Comparison of ENCODE assay signal across 8 cellular contexts in the genomic region with DNA sequence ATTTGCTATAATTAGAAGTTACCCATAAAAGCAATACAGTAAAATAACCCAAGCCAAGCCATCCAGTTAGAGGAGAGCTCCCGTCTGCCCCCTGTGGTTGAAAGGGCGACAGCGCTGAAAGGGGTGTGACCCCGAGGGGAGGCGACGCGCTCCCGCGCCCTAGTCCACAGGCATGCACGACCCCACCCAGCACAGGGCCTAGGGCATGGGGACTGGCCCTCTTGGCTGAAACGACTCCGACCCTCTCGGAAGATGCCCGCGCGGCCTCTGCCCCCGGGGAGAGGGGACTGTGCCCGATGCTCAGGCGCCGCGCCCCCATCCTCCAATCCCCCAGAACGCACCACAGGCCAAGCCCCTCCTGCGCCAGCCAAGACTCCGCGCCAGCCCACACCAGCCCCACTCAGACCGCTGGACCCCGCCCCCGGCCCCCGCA.
DNase-seq lines count a peak whose midpoint lies in the region; ATAC-seq and TF ChIP-seq lines count a peak whose summit lies in the region.

No MANE protein-coding gene starts in this region.

- H4K20me1 ChIP-seq in fibroblast of lung (ENCODE audit: control insufficient read depth, extremely low read depth, insufficient read depth, low read length) (no peaks in the 10 kb centered on the region), neural progenitor cell (ENCODE audit: low read depth) (peaks cover 7% of the 10 kb centered on the region)

- no peak for TF ChIP-seq EP300 in tibial nerve (IDR thresholded peaks at IDR 0.05)

- POLR2A ChIA-PET in activated CD4-positive, alpha-beta memory T cell treated with anti-CD3 and anti-CD28 coated beads, Interleukin-2, amount 10 ng/mL, durations not matched to agents 7 days and 5 days (lab: Charles Lee) = interaction anchor here (1.3 to 2.3 kb wide), 4 partner anchors 9 to 86 kb away, joined by 3 to 13 read pairs (median 8); a partner anchor contains a TSS

- no peaks in the 10 kb centered on the region for H3K4me1 ChIP-seq in fibroblast of lung (ENCODE audit: control insufficient read depth, extremely low read depth, insufficient read depth, low read length)
- no peaks in the 10 kb centered on the region for H3K4me1 ChIP-seq in neural progenitor cell
- H3K4me1 ChIP-seq in tibial nerve = peaks cover 0 to 37% (median 17%) of the 10 kb centered on the region in 4 donors

- H3K36me3 Mint-ChIP-seq in activated CD4-positive, alpha-beta memory T cell treated with anti-CD3 and anti-CD28 coated beads, Interleukin-2, amount 10 ng/mL, durations not matched to agents 7 days and 5 days (ENCODE audit: low read depth) = no peaks in the 10 kb centered on the region
- H3K36me3 Mint-ChIP-seq in neural progenitor cell = no peaks in the 10 kb centered on the region

- DNase-seq in AG20443 (ENCODE audit: low spot score) (peak; percentile 76), HPDE6-E6E7 (ENCODE audit: extremely low spot score) (peak; percentile 31), fibroblast of lung (ENCODE audit: low read depth in 2 of 2) (peak in 1 of 2 donors; percentile 21), neural progenitor cell (ENCODE audit: low spot score) (peak; percentile 75), tibial nerve (ENCODE audit: low spot score in 2 of 2) (no peak)
- DNase-seq in activated CD4-positive, alpha-beta memory T cell treated with anti-CD3 and anti-CD28 coated beads, Interleukin-2, amount 10 ng/mL, durations not matched to agents 7 days and 5 days = peak; percentile 70
- DNase-seq in effector CD8-positive, alpha-beta T cell (lab: John Stamatoyannopoulos, UW) = no peak

- no peaks in the 10 kb centered on the region for H3K79me2 ChIP-seq in fibroblast of lung (ENCODE audit: control insufficient read depth, insufficient read depth, low read length)
- no peaks in the 10 kb centered on the region for H3K79me2 ChIP-seq in neural progenitor cell (ENCODE audit: low read depth)

- H3K9me3 ChIP-seq in fibroblast of lung (ENCODE audit: control insufficient read depth, insufficient read depth, low read depth, low read length) (no peaks in the 10 kb centered on the region), neural progenitor cell (ENCODE audit: low read depth) (no peaks in the 10 kb centered on the region), tibial nerve (no peaks in the 10 kb centered on the region)

- peak; percentile 69 for ATAC-seq in GM19395 (IDR thresholded peaks at IDR 0.05; ENCODE audit: unreplicated experiment)

- H3K9me3 Mint-ChIP-seq in activated CD4-positive, alpha-beta memory T cell treated with anti-CD3 and anti-CD28 coated beads, Interleukin-2, amount 10 ng/mL, durations not matched to agents 7 days and 5 days = no peaks in the 10 kb centered on the region
- no peaks in the 10 kb centered on the region for H3K9me3 Mint-ChIP-seq in neural progenitor cell

- H3K4me3 ChIP-seq in fibroblast of lung (replicated peaks in 1 of 4; ENCODE audit: control extremely low read depth in 1 of 4, insufficient read depth in 1 of 4, low read depth in 3 of 4, low read length in 4 of 4) (peak overlapping the region; percentile 23 to 55 (median 38)), neural progenitor cell (peak overlapping the region; percentile 58), tibial nerve (peak overlapping the region; percentile 21 to 59 (median 53))

- no peak for TF ChIP-seq POLR2A in tibial nerve (IDR thresholded peaks at IDR 0.05)

- no peak overlapping the region for H3K27ac Mint-ChIP-seq in activated CD4-positive, alpha-beta memory T cell treated with anti-CD3 and anti-CD28 coated beads, Interleukin-2, amount 10 ng/mL, durations not matched to agents 7 days and 5 days
- H3K27ac Mint-ChIP-seq in neural progenitor cell = no peak overlapping the region

- H3K36me3 ChIP-seq in fibroblast of lung (ENCODE audit: control insufficient read depth, insufficient read depth, low read length) (no peaks in the 10 kb centered on the region), neural progenitor cell (no peaks in the 10 kb centered on the region), tibial nerve (peaks cover 0 to 41% (median 0%) of the 10 kb centered on the region in 3 donors)

- CTCF ChIA-PET in activated CD4-positive, alpha-beta memory T cell treated with anti-CD3 and anti-CD28 coated beads, Interleukin-2, amount 10 ng/mL, durations not matched to agents 7 days and 5 days (lab: Charles Lee) = interaction anchor here (0.6 to 1.9 kb wide), 27 partner anchors 9 to 411 kb away, joined by 3 to 12 read pairs (median 4); a partner anchor contains a TSS

- 1 to 3% methylated on average over 17 to 22 of the region's 29 CpGs for WGBS in tibial nerve, 2 donors

- H3K4me3 Mint-ChIP-seq in activated CD4-positive, alpha-beta memory T cell treated with anti-CD3 and anti-CD28 coated beads, Interleukin-2, amount 10 ng/mL, durations not matched to agents 7 days and 5 days = peak overlapping the region; percentile 70
- peak overlapping the region; percentile 77 for H3K4me3 Mint-ChIP-seq in neural progenitor cell

- H3K4me2 ChIP-seq in fibroblast of lung (ENCODE audit: extremely low read depth, insufficient read depth, low read length) (peak overlapping the region; percentile 85), neural progenitor cell (peak overlapping the region; percentile 87)

- H3F3A ChIP-seq in neural progenitor cell (ENCODE audit: low read depth) = peaks cover 22% of the 10 kb centered on the region

- H2AFZ ChIP-seq in fibroblast of lung (ENCODE audit: low read length) (peak overlapping the region; percentile 62), neural progenitor cell (replicated peaks) (no peak overlapping the region)

- H3K9ac ChIP-seq in fibroblast of lung (ENCODE audit: insufficient read depth, low read length) (peak overlapping the region; percentile 16), neural progenitor cell (no peak overlapping the region)

- TF ChIP-seq CTCF in fibroblast of lung (conservative IDR thresholded peaks at IDR 0.05 in 1 of 2, IDR thresholded peaks at IDR 0.05 in 1 of 2; ENCODE audit: low read depth in 1 of 2, low read length in 2 of 2) (peak; percentile 68 to 74), neural progenitor cell (IDR thresholded peaks at IDR 0.05) (peak; percentile 71), tibial nerve (IDR thresholded peaks at IDR 0.05) (peak; percentile 51 to 71 (median 63))

- no peaks in the 10 kb centered on the region for H3K27me3 Mint-ChIP-seq in activated CD4-positive, alpha-beta memory T cell treated with anti-CD3 and anti-CD28 coated beads, Interleukin-2, amount 10 ng/mL, durations not matched to agents 7 days and 5 days
- peaks cover 5% of the 10 kb centered on the region for H3K27me3 Mint-ChIP-seq in neural progenitor cell (ENCODE audit: insufficient read depth, low read depth)

- H3K4me1 Mint-ChIP-seq in activated CD4-positive, alpha-beta memory T cell treated with anti-CD3 and anti-CD28 coated beads, Interleukin-2, amount 10 ng/mL, durations not matched to agents 7 days and 5 days = peaks cover 12% of the 10 kb centered on the region
- peaks cover 6% of the 10 kb centered on the region for H3K4me1 Mint-ChIP-seq in neural progenitor cell

- H3K27ac ChIP-seq in fibroblast of lung (ENCODE audit: insufficient read depth, low read length) = no peak overlapping the region
- H3K27ac ChIP-seq in neural progenitor cell = no peak overlapping the region
- H3K27ac ChIP-seq in tibial nerve = peak overlapping the region; percentile 27 to 90 (median 59)

- no peaks in the 10 kb centered on the region for H3K27me3 ChIP-seq in fibroblast of lung (ENCODE audit: control insufficient read depth, insufficient read depth, low read length)
- no peaks in the 10 kb centered on the region for H3K27me3 ChIP-seq in neural progenitor cell
- H3K27me3 ChIP-seq in tibial nerve = no peaks in the 10 kb centered on the region

Comparison
In these comparisons a context has a peak if more than half of its experiments do, and no peak if none do; other contexts are left out.
1. DNase-seq: peak in AG20443 (single experiment), HPDE6-E6E7 (single experiment), activated CD4-positive, alpha-beta memory T cell treated with anti-CD3 and anti-CD28 coated beads, Interleukin-2, amount 10 ng/mL, durations not matched to agents 7 days and 5 days (single experiment) and neural progenitor cell (single experiment); none in tibial nerve (0 of 2) and effector CD8-positive, alpha-beta T cell (single experiment).
2. H3K27ac ChIP-seq: peak in tibial nerve (4 of 4); none in fibroblast of lung (single experiment) and neural progenitor cell (single experiment).
3. Peak in every context shown above with its lines, with median percentiles within 50 percentile points of each other: H3K4me3 ChIP-seq and CTCF ChIP-seq.